ENCODE assay signal across 14 cellular contexts in genomic region chr12:125194999-125195398, GRCh38. TPM values are rescaled to one million over a fixed set of nuclear protein-coding genes. Genes with fewer than 3 reads are reported as not detected.
"Had no signal": no experiment of that assay in that cellular context is flagged by ENCODE, and none has a peak within 500 bp of the region (broad histone marks: within the 10 kb centered on the region; RNA-seq: fewer than 3 reads in every experiment).

No MANE protein-coding gene starts in this region.

- H3K27ac ChIP-seq: breast epithelium, prostate gland, vagina had no signal

- H3K4me3 Mint-ChIP-seq: activated naive CD8-positive, alpha-beta T cell treated with anti-CD3 and anti-CD28 coated beads, Interleukin-2, amount 10 ng/mL, durations not matched to agents 7 days and 5 days; dendritic cell treated with granulocyte-macrophage colony-stimulating factor and Interleukin-4, amounts not matched to agents 40 ng/mL and 50 ng/mL, for 4 days; T-helper 2 cell treated with Interferon-gamma antibody and Interleukin-4, amounts not matched to agents 5 μg/mL and 100 μg/mL, for 36 hours had no signal

- H3K4me1 Mint-ChIP-seq: activated naive CD8-positive, alpha-beta T cell treated with anti-CD3 and anti-CD28 coated beads, Interleukin-2, amount 10 ng/mL, durations not matched to agents 7 days and 5 days had no signal

- H3K36me3 ChIP-seq: breast epithelium, prostate gland, tibial nerve, vagina had no signal

- H3K4me3 ChIP-seq: breast epithelium, prostate gland, tibial nerve, vagina had no signal

- ATAC-seq: right cardiac atrium had no signal

- H3K36me3 Mint-ChIP-seq: activated naive CD8-positive, alpha-beta T cell treated with anti-CD3 and anti-CD28 coated beads, Interleukin-2, amount 10 ng/mL, durations not matched to agents 7 days and 5 days had no signal

- DNase-seq: activated naive CD4-positive, alpha-beta T cell; activated naive CD8-positive, alpha-beta T cell treated with anti-CD3 and anti-CD28 coated beads, Interleukin-2, amount 10 ng/mL, durations not matched to agents 7 days and 5 days; activated T-cell treated with anti-CD3 and anti-CD28 coated beads for 4 hours; cerebellar nuclear complex; right cardiac atrium; small intestine; stimulated activated CD4-positive, alpha-beta T cell treated with anti-CD3 and anti-CD28 coated beads, Interleukin-4, amount 100 ng/mL, for 24 hours; stimulated activated naive CD4-positive, alpha-beta T cell treated with Interleukin-2 at 50 U/mL for 16 hours had no signal

- H3K4me1 ChIP-seq: breast epithelium, prostate gland, vagina had no signal

- H3K27ac Mint-ChIP-seq: activated naive CD8-positive, alpha-beta T cell treated with anti-CD3 and anti-CD28 coated beads, Interleukin-2, amount 10 ng/mL, durations not matched to agents 7 days and 5 days; dendritic cell treated with granulocyte-macrophage colony-stimulating factor and Interleukin-4, amounts not matched to agents 40 ng/mL and 50 ng/mL, for 4 days; T-helper 2 cell treated with Interferon-gamma antibody and Interleukin-4, amounts not matched to agents 5 μg/mL and 100 μg/mL, for 36 hours had no signal

- H3K9me3 ChIP-seq: breast epithelium, prostate gland, tibial nerve, vagina had no signal

- H3K9me3 Mint-ChIP-seq: activated naive CD8-positive, alpha-beta T cell treated with anti-CD3 and anti-CD28 coated beads, Interleukin-2, amount 10 ng/mL, durations not matched to agents 7 days and 5 days; dendritic cell treated with granulocyte-macrophage colony-stimulating factor and Interleukin-4, amounts not matched to agents 40 ng/mL and 50 ng/mL, for 4 days; T-helper 2 cell treated with Interferon-gamma antibody and Interleukin-4, amounts not matched to agents 5 μg/mL and 100 μg/mL, for 36 hours had no signal

RNA-seq across cellular contexts. Expression of gene TMEM132B, which starts 8.8 kb away (rescaled TPM):
- total RNA-seq: activated naive CD8-positive, alpha-beta T cell treated with anti-CD3 and anti-CD28 coated beads, Interleukin-2, amount 10 ng/mL, durations not matched to agents 7 days and 5 days had no signal
